In the genomic region with DNA sequence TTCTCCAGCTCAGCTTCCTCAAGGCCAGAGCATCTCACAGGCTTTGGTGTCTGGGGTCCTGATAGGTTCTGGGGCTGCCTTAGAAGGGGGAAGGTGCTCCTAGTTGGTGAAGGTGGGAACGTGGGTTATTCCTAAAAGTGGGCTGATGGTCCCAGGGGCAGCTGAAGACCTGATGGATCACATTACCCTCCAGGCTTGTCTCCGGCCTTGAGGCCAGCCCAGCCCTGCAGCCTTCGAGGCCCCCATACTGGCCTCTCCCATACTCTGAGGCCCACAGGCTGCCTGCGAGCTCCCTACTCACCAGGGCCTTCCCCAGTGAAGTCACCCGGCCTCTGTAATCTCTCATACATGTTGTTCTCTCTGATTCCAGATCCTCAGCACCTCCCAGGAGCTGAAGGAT, we compare ENCODE assay signal across 15 cellular contexts. TPM values are rescaled to one million over a fixed set of nuclear protein-coding genes. Genes with fewer than 3 reads are reported as not detected.
DNase-seq lines count a peak whose midpoint lies in the region; TF ChIP-seq lines count a peak whose summit lies in the region.
"Had no signal": no experiment of that assay in that cellular context is flagged by ENCODE, and none has a peak within 500 bp of the region (broad histone marks: within the 10 kb centered on the region; RNA-seq: fewer than 3 reads in every experiment).

No MANE protein-coding gene starts in this region.

- H3K4ac ChIP-seq in mesenchymal stem cell (ENCODE audit: low read depth in 1 of 2, low read length in 2 of 2): no peak overlapping the region

- H3K9me3 Mint-ChIP-seq in nephron: no peaks in the 10 kb centered on the region
- H3K9me3 Mint-ChIP-seq: CD4-positive, alpha-beta memory T cell; HFFc6 had no signal

- H3K79me1 ChIP-seq in mesenchymal stem cell (replicated peaks; ENCODE audit: low read length, poor library complexity, severe bottlenecking): no peaks in the 10 kb centered on the region

- H3K27me3 ChIP-seq in mesenchymal stem cell (ENCODE audit: control insufficient read depth in 1 of 2, insufficient read depth in 1 of 2, low read length in 2 of 2): peaks cover 0 to 59% of the 10 kb centered on the region in 2 experiments
- no peaks in the 10 kb centered on the region for H3K27me3 ChIP-seq in left ventricle myocardium inferior (ENCODE audit: low read depth)
- H3K27me3 ChIP-seq in effector memory CD4-positive, alpha-beta T cell (replicated peaks; ENCODE audit: control insufficient read depth, insufficient read depth, low read length, poor library complexity, severe bottlenecking): no peaks in the 10 kb centered on the region

- H2BK120ac ChIP-seq in mesenchymal stem cell (ENCODE audit: low read depth, low read length): no peak overlapping the region

- no peaks in the 10 kb centered on the region for H3K36me3 Mint-ChIP-seq in nephron (ENCODE audit: low read depth)
- H3K36me3 Mint-ChIP-seq: CD4-positive, alpha-beta memory T cell had no signal

- peak overlapping the region; percentile 33 for H3K27ac ChIP-seq in angular gyrus (ENCODE audit: low read depth, low read length)
- no peak overlapping the region for H3K27ac ChIP-seq in mesenchymal stem cell (ENCODE audit: low read length, poor library complexity, severe bottlenecking)
- H3K27ac ChIP-seq in left ventricle myocardium inferior (replicated peaks): no peak overlapping the region
- H3K27ac ChIP-seq in effector memory CD4-positive, alpha-beta T cell (ENCODE audit: insufficient read depth, low read length, poor library complexity, severe bottlenecking): no peak overlapping the region

- H3K36me3 ChIP-seq in mesenchymal stem cell (ENCODE audit: control insufficient read depth in 1 of 2, insufficient read depth in 2 of 2, low read depth in 1 of 2, low read length in 2 of 2) (no peaks in the 10 kb centered on the region), left ventricle myocardium inferior (no peaks in the 10 kb centered on the region)
- no peaks in the 10 kb centered on the region for H3K36me3 ChIP-seq in effector memory CD4-positive, alpha-beta T cell (ENCODE audit: control insufficient read depth, insufficient read depth, low read length)
- H3K36me3 ChIP-seq: HAP-1 had no signal

- H3K9ac ChIP-seq in mesenchymal stem cell (ENCODE audit: low read length): no peak overlapping the region

- no peak overlapping the region for H2BK12ac ChIP-seq in mesenchymal stem cell (ENCODE audit: low read length in 2 of 2)

- H3K4me3 Mint-ChIP-seq in nephron: no peak overlapping the region
- H3K4me3 Mint-ChIP-seq: CD4-positive, alpha-beta memory T cell; HFFc6 had no signal

- H4K91ac ChIP-seq in mesenchymal stem cell (ENCODE audit: low read length): peak overlapping the region; percentile 14

- H3K4me1 ChIP-seq in mesenchymal stem cell (ENCODE audit: control insufficient read depth, insufficient read depth, low read depth, low read length) (peaks cover 17% of the 10 kb centered on the region), left ventricle myocardium inferior (peaks cover 6% of the 10 kb centered on the region)
- no peaks in the 10 kb centered on the region for H3K4me1 ChIP-seq in effector memory CD4-positive, alpha-beta T cell (ENCODE audit: control insufficient read depth, insufficient read depth, low read length, poor library complexity, severe bottlenecking)
- H3K4me1 ChIP-seq: HAP-1 had no signal

- H2BK5ac ChIP-seq in mesenchymal stem cell (ENCODE audit: low read depth, low read length, poor library complexity, severe bottlenecking): no peak overlapping the region

- H3K14ac ChIP-seq in mesenchymal stem cell (ENCODE audit: low read length in 2 of 2): no peak overlapping the region

- H3K18ac ChIP-seq in mesenchymal stem cell (ENCODE audit: low read depth in 1 of 2, low read length in 2 of 2): no peak overlapping the region

- no peak for TF ChIP-seq CTCF in nephron (IDR thresholded peaks at IDR 0.05; ENCODE audit: unreplicated experiment in 3 of 3)
- no peak for TF ChIP-seq CTCF in left ventricle myocardium inferior (IDR thresholded peaks at IDR 0.05; ENCODE audit: borderline replicate concordance)

- H4K8ac ChIP-seq in mesenchymal stem cell (ENCODE audit: low read length): no peak overlapping the region

- no peak for DNase-seq in mesenchymal stem cell
- DNase-seq in left ventricle myocardium inferior: no peak
- no peak for DNase-seq in effector memory CD4-positive, alpha-beta T cell
- no peak for DNase-seq in activated CD4-positive, alpha-beta T cell treated with anti-CD3 and anti-CD28 coated beads, Interleukin-2, amount 50 U/mL, for 4 hours
- DNase-seq: Calu3; CD4-positive, alpha-beta memory T cell; COR-L47; DMS53; DMS79 treated with DMSO at 0.1 percent for 48 hours; GOT3; HFFc6 had no signal

- no peak overlapping the region for H2BK15ac ChIP-seq in mesenchymal stem cell (ENCODE audit: low read depth, poor library complexity, severe bottlenecking)

- H3K4me1 Mint-ChIP-seq in nephron: peaks cover 34% of the 10 kb centered on the region

- intact Hi-C loops in left ventricle myocardium inferior (cut with micrococcal nuclease): no loop called here

- H2AFZ ChIP-seq in mesenchymal stem cell (ENCODE audit: low read depth, low read length): no peak overlapping the region

- H3K4me3 ChIP-seq in mesenchymal stem cell (ENCODE audit: insufficient read depth in 1 of 2, low read depth in 1 of 2, low read length in 2 of 2) (no peak overlapping the region), left ventricle myocardium inferior (no peak overlapping the region)
- no peak overlapping the region for H3K4me3 ChIP-seq in effector memory CD4-positive, alpha-beta T cell (ENCODE audit: insufficient read depth, low read depth, low read length, poor library complexity, severe bottlenecking)
- H3K4me3 ChIP-seq: HAP-1 had no signal

- no peak overlapping the region for H2AK5ac ChIP-seq in mesenchymal stem cell (ENCODE audit: low read length, severe bottlenecking)

- no peaks in the 10 kb centered on the region for H3K9me3 ChIP-seq in mesenchymal stem cell (ENCODE audit: control insufficient read depth, low read length)
- no peaks in the 10 kb centered on the region for H3K9me3 ChIP-seq in left ventricle myocardium inferior (replicated peaks)
- H3K9me3 ChIP-seq in effector memory CD4-positive, alpha-beta T cell (ENCODE audit: control insufficient read depth, low read length): no peaks in the 10 kb centered on the region
- H3K9me3 ChIP-seq: HAP-1 had no signal

- peak overlapping the region in 2 of 3 experiments; percentile 35 to 55 for H3K27ac Mint-ChIP-seq in nephron
- H3K27ac Mint-ChIP-seq: CD4-positive, alpha-beta memory T cell; HFFc6 had no signal

- H3K4me2 ChIP-seq in mesenchymal stem cell (ENCODE audit: low read length, poor library complexity, severe bottlenecking): no peak overlapping the region

- H3K23ac ChIP-seq in mesenchymal stem cell (ENCODE audit: low read length in 2 of 2): no peak overlapping the region

- peaks cover 26% of the 10 kb centered on the region for H3K27me3 Mint-ChIP-seq in nephron (ENCODE audit: low read depth)
- H3K27me3 Mint-ChIP-seq: CD4-positive, alpha-beta memory T cell had no signal

- WGBS in mesenchymal stem cell: 81% methylated on average over 5 of the region's 5 CpGs

RNA-seq across cellular contexts. Expression of a gene that starts 2.7 kb away (rescaled TPM):
- polyA plus RNA-seq in mesenchymal stem cell (2013, experiment 1 of 2): 0.08 TPM
- polyA plus RNA-seq in mesenchymal stem cell (2013, experiment 2 of 2): 0.08 TPM
- 1.6 TPM for total RNA-seq in left ventricle myocardium inferior
- total RNA-seq: A172 had no signal

RNA-seq across cellular contexts. Expression of a gene that starts 26.7 kb away (rescaled TPM):
- 238 TPM for polyA plus RNA-seq in mesenchymal stem cell (2013, experiment 1 of 2)
- 237 TPM for polyA plus RNA-seq in mesenchymal stem cell (2013, experiment 2 of 2)
- total RNA-seq in left ventricle myocardium inferior: 65.6 TPM
- total RNA-seq: A172; Calu3; CD4-positive, alpha-beta memory T cell had no signal
- polyA plus RNA-seq: CD4-positive, alpha-beta memory T cell had no signal

RNA-seq across cellular contexts. Expression of a gene that starts 35.4 kb away (rescaled TPM):
- 33.6 TPM for polyA plus RNA-seq in mesenchymal stem cell (2013, experiment 1 of 2)
- 30.7 TPM for polyA plus RNA-seq in mesenchymal stem cell (2013, experiment 2 of 2)
- 11.4 TPM for total RNA-seq in left ventricle myocardium inferior

RNA-seq across cellular contexts. Expression of a gene that starts 51.2 kb away (rescaled TPM):
- 30.2 TPM for polyA plus RNA-seq in mesenchymal stem cell (2013, experiment 1 of 2)
- polyA plus RNA-seq in mesenchymal stem cell (2013, experiment 2 of 2): 30.8 TPM
- total RNA-seq in left ventricle myocardium inferior: 8.8 TPM
